11 cellular contexts compared by ENCODE assay signal in genomic region chr19:44692379-44692721, GRCh38. TPM values are rescaled to one million over a fixed set of nuclear protein-coding genes. Genes with fewer than 3 reads are reported as not detected.
DNase-seq lines count a peak whose midpoint lies in the region; ATAC-seq and TF ChIP-seq lines count a peak whose summit lies in the region.
"Had no signal": no experiment of that assay in that cellular context is flagged by ENCODE, and none has a peak within 500 bp of the region (broad histone marks: within the 10 kb centered on the region; RNA-seq: fewer than 3 reads in every experiment).

No MANE protein-coding gene starts in this region.

- no peak overlapping the region for H4K91ac ChIP-seq in neuronal stem cell (ENCODE audit: low read depth, low read length, poor library complexity)

- no peak for DNase-seq in activated naive CD8-positive, alpha-beta T cell treated with anti-CD3 and anti-CD28 coated beads, Interleukin-2, amount 50 U/mL, for 24 hours
- DNase-seq in neuronal stem cell (ENCODE audit: low spot score): no peak
- no peak for DNase-seq in stimulated activated naive CD4-positive, alpha-beta T cell treated with Interleukin-2 at 50 U/mL for 16 hours (lab: John Stamatoyannopoulos, UW)
- no peak for DNase-seq in middle frontal gyrus (ENCODE audit: extremely low spot score, low spot score)
- DNase-seq in SHP77 (lab: John Stamatoyannopoulos, UW): no peak

- no peaks in the 10 kb centered on the region for H3K36me3 Mint-ChIP-seq in activated naive CD8-positive, alpha-beta T cell treated with anti-CD3 and anti-CD28 coated beads, Interleukin-2, amount 50 U/mL, for 24 hours (ENCODE audit: low read depth)

- H3K9me3 ChIP-seq in neuronal stem cell (replicated peaks in 1 of 2; ENCODE audit: control insufficient read depth in 2 of 2, insufficient read depth in 1 of 2, low read depth in 1 of 2, low read length in 2 of 2) (no peaks in the 10 kb centered on the region), gastroesophageal sphincter (no peaks in the 10 kb centered on the region)

- H3K23ac ChIP-seq in neuronal stem cell (ENCODE audit: low read depth, low read length, poor library complexity): no peak overlapping the region

- ATAC-seq in GM18502 (IDR thresholded peaks at IDR 0.05; ENCODE audit: poor library complexity, unreplicated experiment) (peak; percentile 21), HG02610 (IDR thresholded peaks at IDR 0.05; ENCODE audit: unreplicated experiment) (peak; percentile 3), gastroesophageal sphincter (no peak)
- peak; percentile 21 for ATAC-seq in activated naive CD8-positive, alpha-beta T cell treated with anti-CD3 and anti-CD28 coated beads, Interleukin-2, amount 50 U/mL, for 24 hours

- H3K18ac ChIP-seq in neuronal stem cell (ENCODE audit: low read length): no peak overlapping the region

- peaks cover 38% of the 10 kb centered on the region for H3K4me1 Mint-ChIP-seq in activated naive CD8-positive, alpha-beta T cell treated with anti-CD3 and anti-CD28 coated beads, Interleukin-2, amount 50 U/mL, for 24 hours

- no peak overlapping the region for H3K14ac ChIP-seq in neuronal stem cell (ENCODE audit: low read length)

- H3K4me2 ChIP-seq in neuronal stem cell (ENCODE audit: insufficient read depth, low read length, poor library complexity, severe bottlenecking): no peak overlapping the region

- peaks cover 16% of the 10 kb centered on the region for H3K27me3 Mint-ChIP-seq in activated naive CD8-positive, alpha-beta T cell treated with anti-CD3 and anti-CD28 coated beads, Interleukin-2, amount 50 U/mL, for 24 hours

- TF ChIP-seq POLR2A in gastroesophageal sphincter (IDR thresholded peaks at IDR 0.05): no peak

- no peak overlapping the region for H2BK120ac ChIP-seq in neuronal stem cell (ENCODE audit: low read depth, low read length)

- H3K27ac ChIP-seq in neuronal stem cell (replicated peaks; ENCODE audit: low read length): no peak overlapping the region
- H3K27ac ChIP-seq in gastroesophageal sphincter: peak overlapping the region in 2 of 4 donors; percentile 18 to 64

- no peak overlapping the region for H2BK12ac ChIP-seq in neuronal stem cell (ENCODE audit: low read length)

- H4K8ac ChIP-seq in neuronal stem cell (ENCODE audit: low read depth, low read length): no peak overlapping the region

- H3K36me3 ChIP-seq in neuronal stem cell (replicated peaks in 1 of 2; ENCODE audit: control insufficient read depth in 2 of 2, insufficient read depth in 2 of 2, low read length in 2 of 2) (no peaks in the 10 kb centered on the region), gastroesophageal sphincter (no peaks in the 10 kb centered on the region)

- H3K79me1 ChIP-seq in neuronal stem cell (ENCODE audit: low read depth, low read length): no peaks in the 10 kb centered on the region

- H3K27me3 ChIP-seq in neuronal stem cell (ENCODE audit: control insufficient read depth in 3 of 3, insufficient read depth in 3 of 3, low read depth in 1 of 3, low read length in 3 of 3): no peaks in the 10 kb centered on the region
- H3K27me3 ChIP-seq in gastroesophageal sphincter: peaks cover 13% of the 10 kb centered on the region

- peak overlapping the region; percentile 79 for H2AK5ac ChIP-seq in neuronal stem cell (ENCODE audit: low read depth, low read length)

- H2BK5ac ChIP-seq in neuronal stem cell (ENCODE audit: low read length): no peak overlapping the region

- H3K4me1 ChIP-seq in neuronal stem cell (ENCODE audit: control insufficient read depth in 2 of 2, insufficient read depth in 1 of 2, low read depth in 1 of 2, low read length in 2 of 2) (no peaks in the 10 kb centered on the region), gastroesophageal sphincter (peaks cover 0 to 19% (median 6%) of the 10 kb centered on the region in 3 donors)

- H2BK15ac ChIP-seq in neuronal stem cell (ENCODE audit: low read length): no peak overlapping the region

- TF ChIP-seq CTCF in gastroesophageal sphincter (IDR thresholded peaks at IDR 0.05): no peak

- no CpG with 5 or more reads among the region's 5 CpGs for WGBS in neuronal stem cell (ENCODE audit: extremely low coverage in 2 of 2, insufficient read length in 2 of 2, insufficient replicate concordance in 1 of 2), 2 donors
- 30 to 55% methylated on average over 2 of the region's 5 CpGs for WGBS in gastroesophageal sphincter (ENCODE audit: low coverage in 1 of 2), 2 donors

- no peak overlapping the region for H2AFZ ChIP-seq in neuronal stem cell (ENCODE audit: low read length)

- H3K4me3 ChIP-seq in neuronal stem cell (ENCODE audit: low read length in 2 of 2) (no peak overlapping the region), gastroesophageal sphincter (no peak overlapping the region)

- no peak overlapping the region for H3K4ac ChIP-seq in neuronal stem cell (ENCODE audit: low read length)

- peak overlapping the region; percentile 44 for H3K4me3 Mint-ChIP-seq in activated naive CD8-positive, alpha-beta T cell treated with anti-CD3 and anti-CD28 coated beads, Interleukin-2, amount 50 U/mL, for 24 hours

- no peaks in the 10 kb centered on the region for H3K9me3 Mint-ChIP-seq in activated naive CD8-positive, alpha-beta T cell treated with anti-CD3 and anti-CD28 coated beads, Interleukin-2, amount 50 U/mL, for 24 hours

- TF ChIP-seq EP300 in gastroesophageal sphincter (IDR thresholded peaks at IDR 0.05): no peak

- H3K9ac ChIP-seq in neuronal stem cell (ENCODE audit: low read depth, low read length, poor library complexity): no peak overlapping the region

- H3K27ac Mint-ChIP-seq in activated naive CD8-positive, alpha-beta T cell treated with anti-CD3 and anti-CD28 coated beads, Interleukin-2, amount 50 U/mL, for 24 hours: peak overlapping the region; percentile 48

RNA-seq across cellular contexts. Expression of gene CEACAM16, which starts 6.6 kb away (rescaled TPM):
- polyA plus RNA-seq in neuronal stem cell (2013, experiment 1 of 2): not detected
- polyA plus RNA-seq in neuronal stem cell (2013, experiment 2 of 2): not detected
- not detected for total RNA-seq in gastroesophageal sphincter
- total RNA-seq: HT-29, NCI-H460, pulmonary artery endothelial cell had no signal

RNA-seq across cellular contexts. Expression of gene CEACAM19, which starts 21.1 kb away (rescaled TPM):
- 2.2 TPM for polyA plus RNA-seq in neuronal stem cell (2013, experiment 1 of 2)
- 2.2 TPM for polyA plus RNA-seq in neuronal stem cell (2013, experiment 2 of 2)
- total RNA-seq in gastroesophageal sphincter: 1 to 10 TPM in 3 of 4 donors, under 1 TPM in 1; 0.82 to 5.2 (median 3.5) TPM

RNA-seq across cellular contexts. Expression of gene PVR, which starts 48.6 kb away (rescaled TPM):
- 5.7 TPM for polyA plus RNA-seq in neuronal stem cell (2013, experiment 1 of 2)
- polyA plus RNA-seq in neuronal stem cell (2013, experiment 2 of 2): 5.3 TPM
- total RNA-seq in gastroesophageal sphincter: 10 to 100 TPM; 27.1 to 58.5 (median 33.4) TPM

RNA-seq across cellular contexts. Expression of gene BCL3, which starts 56.2 kb away (rescaled TPM):
- 1.8 TPM for polyA plus RNA-seq in neuronal stem cell (2013, experiment 1 of 2)
- polyA plus RNA-seq in neuronal stem cell (2013, experiment 2 of 2): 1.5 TPM
- 10 to 100 TPM; 13.2 to 37.7 (median 16.4) TPM for total RNA-seq in gastroesophageal sphincter
